ENCODE assay signal across 8 cellular contexts in genomic region chr7:155298288-155298833, GRCh38. TPM values are rescaled to one million over a fixed set of nuclear protein-coding genes. Genes with fewer than 3 reads are reported as not detected.
DNase-seq lines count a peak whose midpoint lies in the region; ATAC-seq and TF ChIP-seq lines count a peak whose summit lies in the region.

No MANE protein-coding gene starts in this region.

- peak overlapping the region; percentile 93 for H3K4me3 Mint-ChIP-seq in stimulated activated naive CD8-positive, alpha-beta T cell treated with anti-CD3 and anti-CD28 coated beads, Interleukin-15, Interleukin-2, amounts not matched to agents 100 ng/mL and 50 ng/mL, for 24 hours

- no peak for DNase-seq in stimulated activated naive CD8-positive, alpha-beta T cell treated with anti-CD3 and anti-CD28 coated beads, Interleukin-15, Interleukin-2, amounts not matched to agents 100 U/mL and 50 U/mL, for 24 hours
- no peak for DNase-seq in LNCaP clone FGC (ENCODE audit: low read depth)
- DNase-seq in breast epithelium (ENCODE audit: low spot score in 2 of 2), result no peak
- peak in 1 of 2 donors; percentile 12 for DNase-seq in lower leg skin (ENCODE audit: low spot score in 2 of 2)
- DNase-seq in ureter (ENCODE audit: low spot score), result peak; percentile 57
- no peak for DNase-seq in SHP77 treated with DMSO at 0.1 percent for 48 hours (lab: John Stamatoyannopoulos, UW)
- no peak for DNase-seq in cerebellar cortex (ENCODE audit: low spot score)

- no peaks in the 10 kb centered on the region for H3K36me3 ChIP-seq in breast epithelium

- H3K27me3 ChIP-seq in breast epithelium, result no peaks in the 10 kb centered on the region

- peaks cover 7% of the 10 kb centered on the region for H3K9me3 Mint-ChIP-seq in stimulated activated naive CD8-positive, alpha-beta T cell treated with anti-CD3 and anti-CD28 coated beads, Interleukin-15, Interleukin-2, amounts not matched to agents 100 ng/mL and 50 ng/mL, for 24 hours

- peak overlapping the region; percentile 92 for H3K27ac Mint-ChIP-seq in stimulated activated naive CD8-positive, alpha-beta T cell treated with anti-CD3 and anti-CD28 coated beads, Interleukin-15, Interleukin-2, amounts not matched to agents 100 ng/mL and 50 ng/mL, for 24 hours

- peaks cover 45% of the 10 kb centered on the region for H3K4me1 Mint-ChIP-seq in stimulated activated naive CD8-positive, alpha-beta T cell treated with anti-CD3 and anti-CD28 coated beads, Interleukin-15, Interleukin-2, amounts not matched to agents 100 ng/mL and 50 ng/mL, for 24 hours (ENCODE audit: low read depth)

- no peaks in the 10 kb centered on the region for H3K9me3 ChIP-seq in breast epithelium

- peaks cover 0 to 11% of the 10 kb centered on the region in 2 donors for H3K4me1 ChIP-seq in breast epithelium

- TF ChIP-seq CTCF in LNCaP clone FGC (IDR thresholded peaks at IDR 0.05; ENCODE audit: control insufficient read depth, extremely low read depth, insufficient read depth) (no peak), breast epithelium (IDR thresholded peaks at IDR 0.05) (no peak), lower leg skin (IDR thresholded peaks at IDR 0.05) (no peak)

- 0 to 1% methylated on average over 7 to 32 of the region's 34 CpGs for WGBS in lower leg skin, 2 donors

- peak overlapping the region; percentile 93 to 96 for H3K27ac ChIP-seq in breast epithelium

- no peak for ATAC-seq in stimulated activated naive CD8-positive, alpha-beta T cell treated with anti-CD3 and anti-CD28 coated beads, Interleukin-15, Interleukin-2, amounts not matched to agents 100 U/mL and 50 U/mL, for 24 hours

- H3K36me3 Mint-ChIP-seq in stimulated activated naive CD8-positive, alpha-beta T cell treated with anti-CD3 and anti-CD28 coated beads, Interleukin-15, Interleukin-2, amounts not matched to agents 100 ng/mL and 50 ng/mL, for 24 hours (ENCODE audit: low read depth), result peaks cover 35% of the 10 kb centered on the region

- H3K4me3 ChIP-seq in LNCaP clone FGC (ENCODE audit: low read depth, low read length) (peak overlapping the region; percentile 70), breast epithelium (peak overlapping the region; percentile 85 to 91 (median 88)), lower leg skin (ENCODE audit: low read depth, poor library complexity, severe bottlenecking) (peak overlapping the region; percentile 73)

- intact Hi-C loops in breast epithelium (cut with DNase I; ENCODE audit: low total_unique reads) (no loop called here), lower leg skin (cut with DNase I; ENCODE audit: low total_unique reads) (no loop called here)

- no peak for TF ChIP-seq POLR2A in breast epithelium (IDR thresholded peaks at IDR 0.05)
- no peak for TF ChIP-seq POLR2A in lower leg skin (IDR thresholded peaks at IDR 0.05)

- H3K27me3 Mint-ChIP-seq in stimulated activated naive CD8-positive, alpha-beta T cell treated with anti-CD3 and anti-CD28 coated beads, Interleukin-15, Interleukin-2, amounts not matched to agents 100 ng/mL and 50 ng/mL, for 24 hours, result no peaks in the 10 kb centered on the region

RNA-seq across cellular contexts. Expression of gene INSIG1, which starts 0.7 kb away (rescaled TPM):
- total RNA-seq in breast epithelium, result 10 to 100 TPM; 37.0 to 89.6 (median 66.0) TPM
- total RNA-seq in lower leg skin, result 100 to 1,000 TPM in 2 of 4 donors, 10 to 100 TPM in 2; 40.1 to 151 (median 79.5) TPM
- 41.6 TPM for total RNA-seq in ureter
